ENCODE assay signal across 15 cellular contexts in genomic region chr21:15617968-15618367, GRCh38.
DNase-seq lines count a peak whose midpoint lies in the region; ATAC-seq and TF ChIP-seq lines count a peak whose summit lies in the region.
"Had no signal": no experiment of that assay in that cellular context is flagged by ENCODE, and none has a peak within 500 bp of the region (broad histone marks: within the 10 kb centered on the region; RNA-seq: fewer than 3 reads in every experiment).

No MANE protein-coding gene starts in this region.

- ATAC-seq in GM23338: peak; percentile 69
- ATAC-seq in esophagus mucosa: no peak
- ATAC-seq: mucosa of descending colon had no signal

- DNase-seq in GM23338 (ENCODE audit: low spot score): peak; percentile 46
- DNase-seq in RWPE1 (ENCODE audit: low spot score): peak; percentile 36
- DNase-seq in epithelial cell of prostate (ENCODE audit: low read depth, low spot score): no peak
- DNase-seq in non-pigmented ciliary epithelial cell (ENCODE audit: low read depth): peak; percentile 50
- DNase-seq in GM10266 (ENCODE audit: extremely low spot score): no peak
- DNase-seq in medulla oblongata (ENCODE audit: extremely low spot score): no peak
- no peak for DNase-seq in endothelial cell (ENCODE audit: low spot score)
- DNase-seq: Calu3; mucosa of descending colon; NCI-H524; stimulated activated CD4-positive, alpha-beta T cell treated with anti-CD3 and anti-CD28 coated beads, Interleukin-15, amount 100 ng/mL, for 24 hours; stimulated activated naive CD4-positive, alpha-beta T cell had no signal

- peaks cover 8% of the 10 kb centered on the region for H3K4me1 Mint-ChIP-seq in GM23338
- no peaks in the 10 kb centered on the region for H3K4me1 Mint-ChIP-seq in endothelial cell (ENCODE audit: unreplicated experiment)

- H3K36me3 Mint-ChIP-seq in GM23338 (ENCODE audit: low read depth): no peaks in the 10 kb centered on the region
- H3K36me3 Mint-ChIP-seq in endothelial cell (ENCODE audit: low read depth, unreplicated experiment): no peaks in the 10 kb centered on the region
- H3K36me3 Mint-ChIP-seq: brain had no signal

- H3K4me3 Mint-ChIP-seq in GM23338 (no peak overlapping the region), endothelial cell (ENCODE audit: unreplicated experiment) (no peak overlapping the region)
- H3K4me3 Mint-ChIP-seq: brain; T-helper 1 cell treated with Interleukin-12 subunit alpha and Interleukin-12 subunit beta and Interleukin-4 antibody, amounts not matched to agents 30 μg/mL and 1 μg/mL, for 36 hours had no signal

- peaks cover under 1% of the 10 kb centered on the region; the same call in 1 of the 3 replicates for H3K9me3 Mint-ChIP-seq in GM23338
- H3K9me3 Mint-ChIP-seq in endothelial cell (ENCODE audit: unreplicated experiment): no peaks in the 10 kb centered on the region
- H3K9me3 Mint-ChIP-seq: T-helper 1 cell treated with Interleukin-12 subunit alpha and Interleukin-12 subunit beta and Interleukin-4 antibody, amounts not matched to agents 30 μg/mL and 1 μg/mL, for 36 hours had no signal

- H3K4me2 ChIP-seq in GM23338: no peak overlapping the region

- no peak overlapping the region for H2AFZ ChIP-seq in GM23338

- no peaks in the 10 kb centered on the region for H3K79me2 ChIP-seq in GM23338 (replicated peaks; ENCODE audit: insufficient read depth)

- H3K27ac Mint-ChIP-seq in GM23338 (peak overlapping the region; percentile 18; the same call in 1 of the 2 replicates), endothelial cell (ENCODE audit: unreplicated experiment) (no peak overlapping the region)
- H3K27ac Mint-ChIP-seq: brain; T-helper 1 cell treated with Interleukin-12 subunit alpha and Interleukin-12 subunit beta and Interleukin-4 antibody, amounts not matched to agents 30 μg/mL and 1 μg/mL, for 36 hours had no signal

- POLR2A ChIA-PET in RWPE1 (lab: Yijun Ruan, JAX; ENCODE audit: low non-redundant PET): no interaction called here

- no peaks in the 10 kb centered on the region for H3K27me3 ChIP-seq in GM23338 (ENCODE audit: insufficient read depth)

- H3F3A ChIP-seq in GM23338 (replicated peaks; ENCODE audit: low read depth): no peaks in the 10 kb centered on the region

- H4K20me1 ChIP-seq in GM23338 (replicated peaks; ENCODE audit: insufficient read depth): no peaks in the 10 kb centered on the region

- TF ChIP-seq CTCF in GM23338 (conservative IDR thresholded peaks at IDR 0.05; ENCODE audit: low read depth in 2 of 2) (no peak), RWPE1 (conservative IDR thresholded peaks at IDR 0.05; ENCODE audit: low read depth) (no peak), GM10266 (IDR thresholded peaks at IDR 0.05; ENCODE audit: control insufficient read depth, insufficient read depth, low read depth, missing control alignments) (no peak), endothelial cell (IDR thresholded peaks at IDR 0.05; ENCODE audit: unreplicated experiment) (no peak)

- no peaks in the 10 kb centered on the region for H3K9me2 ChIP-seq in GM23338 (ENCODE audit: insufficient read depth)

- H3K27ac ChIP-seq in GM23338 (ENCODE audit: low read depth) (no peak overlapping the region), RWPE1 (no peak overlapping the region), epithelial cell of prostate (peak overlapping the region; percentile 34)

- H3K36me3 ChIP-seq in GM23338 (ENCODE audit: insufficient read depth): no peaks in the 10 kb centered on the region

- H3K27me3 Mint-ChIP-seq in GM23338 (ENCODE audit: insufficient read depth, low read depth, poor library complexity): no peaks in the 10 kb centered on the region
- no peaks in the 10 kb centered on the region for H3K27me3 Mint-ChIP-seq in endothelial cell (ENCODE audit: unreplicated experiment)
- H3K27me3 Mint-ChIP-seq: brain had no signal

- no peaks in the 10 kb centered on the region for H3K4me1 ChIP-seq in GM23338 (ENCODE audit: insufficient read depth)

- CTCF ChIA-PET in RWPE1 (lab: Yijun Ruan, JAX): no interaction called here

- no peak overlapping the region for H3K4me3 ChIP-seq in GM23338
- H3K4me3 ChIP-seq: mucosa of descending colon had no signal

TF ChIP-seq in GM23338, 12 proteins besides CTCF, POLR2A, EP300 and RAD21:
- TF ChIP-seq EZH2phosphoT487 (IDR thresholded peaks at IDR 0.05; ENCODE audit: unreplicated experiment) (no peak), POLR2AphosphoS5 (IDR thresholded peaks at IDR 0.05; ENCODE audit: low read depth) (no peak), EZH2 (IDR thresholded peaks at IDR 0.05; ENCODE audit: low read depth, unreplicated experiment) (no peak), NANOG (IDR thresholded peaks at IDR 0.05; ENCODE audit: borderline replicate concordance) (no peak)

Comparison
In these comparisons a context has a peak if more than half of its experiments do, and no peak if none do; other contexts are left out.
1. DNase-seq: peak in GM23338 (single experiment), RWPE1 (single experiment) and non-pigmented ciliary epithelial cell (single experiment); none in epithelial cell of prostate (single experiment), GM10266 (single experiment), medulla oblongata (single experiment) and endothelial cell (single experiment).